Comparison of ENCODE assay signal across 13 cellular contexts in the genomic region with DNA sequence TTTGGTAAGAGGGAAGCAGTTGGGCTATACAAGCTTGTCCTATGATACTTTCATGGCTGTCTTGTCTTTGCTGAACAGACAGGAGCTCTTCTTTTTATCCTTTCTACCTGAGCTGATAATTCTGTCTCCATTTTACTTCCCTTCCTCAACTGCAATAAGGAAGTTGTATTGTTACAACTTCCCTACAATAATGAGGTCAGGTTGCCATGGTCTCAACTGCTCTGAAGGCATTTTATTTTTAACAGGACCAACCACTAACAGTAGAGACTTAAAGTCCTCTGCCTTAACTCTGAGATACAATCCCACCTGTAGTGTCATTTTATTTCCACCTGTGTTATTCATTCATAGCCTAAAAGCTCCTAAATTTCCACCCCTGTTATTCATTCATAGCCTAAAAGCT.
A peak's percentile ranks its signal among the peaks of the same experiment; 100 is the strongest.
DNase-seq lines count a peak whose midpoint lies in the region; ATAC-seq and TF ChIP-seq lines count a peak whose summit lies in the region.
"Had no signal": no experiment of that assay in that cellular context is flagged by ENCODE, and none has a peak within 500 bp of the region (broad histone marks: within the 10 kb centered on the region; RNA-seq: fewer than 3 reads in every experiment).

No MANE protein-coding gene starts in this region.

- H3K27me3 Mint-ChIP-seq in activated naive CD4-positive, alpha-beta T cell treated with anti-CD3 and anti-CD28 coated beads, Interleukin-2, amount 50 U/mL, for 24 hours, result no peaks in the 10 kb centered on the region
- H3K27me3 Mint-ChIP-seq in effector memory CD8-positive, alpha-beta T cell, result no peaks in the 10 kb centered on the region

- H3K36me3 ChIP-seq in BE2C (no peaks in the 10 kb centered on the region), suprapubic skin (no peaks in the 10 kb centered on the region)
- H3K36me3 ChIP-seq: heart left ventricle had no signal

- no peak for DNase-seq in activated naive CD4-positive, alpha-beta T cell treated with anti-CD3 and anti-CD28 coated beads, Interleukin-2, amount 50 U/mL, for 16 hours
- peak; percentile 23 for DNase-seq in OCI-M1 (lab: John Stamatoyannopoulos, UW)
- no peak for DNase-seq in effector memory CD8-positive, alpha-beta T cell
- DNase-seq in BE2C, result no peak
- no peak for DNase-seq in suprapubic skin (ENCODE audit: low spot score in 2 of 2)
- DNase-seq: activated CD8-positive, alpha-beta memory T cell treated with anti-CD3 and anti-CD28 coated beads for 24 hours; heart left ventricle; NCI-H1436 treated with DMSO at 0.1 percent for 48 hours; NCI-H510A treated with DMSO at 0.1 percent for 48 hours had no signal

- ATAC-seq in effector memory CD8-positive, alpha-beta T cell (replicated peaks), result peak; percentile 32
- ATAC-seq in GM19452 (IDR thresholded peaks at IDR 0.05; ENCODE audit: unreplicated experiment) (no peak), GM19023 (IDR thresholded peaks at IDR 0.05; ENCODE audit: unreplicated experiment) (no peak)
- ATAC-seq: heart left ventricle, Panc1 had no signal

- H3K27me3 ChIP-seq in BE2C (no peaks in the 10 kb centered on the region), suprapubic skin (no peaks in the 10 kb centered on the region)
- H3K27me3 ChIP-seq: heart left ventricle had no signal

- H3K4me1 Mint-ChIP-seq in activated naive CD4-positive, alpha-beta T cell treated with anti-CD3 and anti-CD28 coated beads, Interleukin-2, amount 50 U/mL, for 24 hours, result peaks cover 28% of the 10 kb centered on the region
- H3K4me1 Mint-ChIP-seq in effector memory CD8-positive, alpha-beta T cell (ENCODE audit: low read depth in 2 of 2), result peaks cover 17 to 28% of the 10 kb centered on the region in 2 donors

- no peak for TF ChIP-seq EP300 in suprapubic skin (IDR thresholded peaks at IDR 0.05)

- H3K4me1 ChIP-seq in BE2C (no peaks in the 10 kb centered on the region), suprapubic skin (no peaks in the 10 kb centered on the region)

- H3K27ac Mint-ChIP-seq in activated naive CD4-positive, alpha-beta T cell treated with anti-CD3 and anti-CD28 coated beads, Interleukin-2, amount 50 U/mL, for 24 hours, result peak overlapping the region; percentile 94
- H3K27ac Mint-ChIP-seq in effector memory CD8-positive, alpha-beta T cell, result peak overlapping the region; percentile 63 to 89

- H3K4me3 Mint-ChIP-seq in activated naive CD4-positive, alpha-beta T cell treated with anti-CD3 and anti-CD28 coated beads, Interleukin-2, amount 50 U/mL, for 24 hours, result no peak overlapping the region
- no peak overlapping the region for H3K4me3 Mint-ChIP-seq in effector memory CD8-positive, alpha-beta T cell

- H3K9me3 ChIP-seq in BE2C (no peaks in the 10 kb centered on the region), suprapubic skin (no peaks in the 10 kb centered on the region)
- H3K9me3 ChIP-seq: heart left ventricle had no signal

- H3K4me3 ChIP-seq in BE2C (ENCODE audit: low read depth, low read length) (no peak overlapping the region), suprapubic skin (no peak overlapping the region)
- H3K4me3 ChIP-seq: heart left ventricle had no signal

- no peaks in the 10 kb centered on the region for H3K9me3 Mint-ChIP-seq in activated naive CD4-positive, alpha-beta T cell treated with anti-CD3 and anti-CD28 coated beads, Interleukin-2, amount 50 U/mL, for 24 hours
- H3K9me3 Mint-ChIP-seq in effector memory CD8-positive, alpha-beta T cell, result no peaks in the 10 kb centered on the region

- peaks cover 25% of the 10 kb centered on the region for H3K36me3 Mint-ChIP-seq in activated naive CD4-positive, alpha-beta T cell treated with anti-CD3 and anti-CD28 coated beads, Interleukin-2, amount 50 U/mL, for 24 hours
- peaks cover 50% of the 10 kb centered on the region for H3K36me3 Mint-ChIP-seq in effector memory CD8-positive, alpha-beta T cell (ENCODE audit: insufficient read depth)

- TF ChIP-seq CTCF in BE2C (IDR thresholded peaks at IDR 0.05; ENCODE audit: low read depth, low read length) (no peak), suprapubic skin (IDR thresholded peaks at IDR 0.05) (no peak)

- TF ChIP-seq POLR2A in suprapubic skin (IDR thresholded peaks at IDR 0.05), result no peak

- H3K27ac ChIP-seq in suprapubic skin, result no peak overlapping the region
